8 cellular contexts compared by ENCODE assay signal in genomic region chr3:179146911-179147570, GRCh38.
A peak's percentile ranks its signal among the peaks of the same experiment; 100 is the strongest.
DNase-seq lines count a peak whose midpoint lies in the region; ATAC-seq and TF ChIP-seq lines count a peak whose summit lies in the region.

No MANE protein-coding gene starts in this region.

- H3K4me3 ChIP-seq in brain microvascular endothelial cell (ENCODE audit: low read depth, low read length) (peak overlapping the region; percentile 69), iPS-15b (ENCODE audit: low read depth, low read length) (peak overlapping the region; percentile 95), skeletal muscle cell (ENCODE audit: low read depth, low read length) (peak overlapping the region; percentile 93)

- H3K9ac ChIP-seq in iPS-15b (ENCODE audit: low read depth, low read length) = no peak overlapping the region

- peak; percentile 59 for TF ChIP-seq CTCF in brain microvascular endothelial cell (IDR thresholded peaks at IDR 0.05; ENCODE audit: low read depth, low read length, missing control alignments)

- in situ Hi-C loops in brain microvascular endothelial cell (cut with HindIII; ENCODE audit: low pct_ligation_motif_present, low sequenced_read_pairs) = no loop called here

- peaks cover 4% of the 10 kb centered on the region for H3K36me3 ChIP-seq in brain microvascular endothelial cell (replicated peaks)
- H3K36me3 ChIP-seq in iPS-15b (ENCODE audit: control insufficient read depth, insufficient read depth, low read length) = no peaks in the 10 kb centered on the region

- peak; percentile 26 for ATAC-seq in GM21529 (IDR thresholded peaks at IDR 0.05; ENCODE audit: unreplicated experiment)

- peaks cover 3% of the 10 kb centered on the region for H3K4me1 ChIP-seq in iPS-15b (ENCODE audit: control insufficient read depth, insufficient read depth, low read length)

- H3K27ac ChIP-seq in brain microvascular endothelial cell = peak overlapping the region; percentile 65

- DNase-seq in SIG-M5 treated with dmso at 0.1 percent for 504 hours (lab: John Stamatoyannopoulos, UW; ENCODE audit: unreplicated experiment) (peak; percentile 86), SIG-M5 (lab: John Stamatoyannopoulos, UW) (no peak), HuH-7.5 (ENCODE audit: low spot score) (peak; percentile 44), NOMO-1 treated with dmso at 0.1 percent for 144 hours (lab: John Stamatoyannopoulos, UW; ENCODE audit: unreplicated experiment) (peak; percentile 74), brain microvascular endothelial cell (peak; percentile 71), skeletal muscle cell (ENCODE audit: low read depth) (peak; percentile 30)

- H3K9me3 ChIP-seq in iPS-15b (ENCODE audit: control insufficient read depth, insufficient read depth, low read length) = no peaks in the 10 kb centered on the region

- H3K27me3 ChIP-seq in brain microvascular endothelial cell (replicated peaks) (no peaks in the 10 kb centered on the region), iPS-15b (ENCODE audit: control insufficient read depth, insufficient read depth, low read length) (no peaks in the 10 kb centered on the region)
